In genomic region chr13:95641291-95641811, GRCh38 we compare ENCODE assay signal across 10 cellular contexts. TPM values are rescaled to one million over a fixed set of nuclear protein-coding genes. Genes with fewer than 3 reads are reported as not detected.
DNase-seq lines count a peak whose midpoint lies in the region; ATAC-seq lines count a peak whose summit lies in the region.
"Had no signal": no experiment of that assay in that cellular context is flagged by ENCODE, and none has a peak within 500 bp of the region (broad histone marks: within the 10 kb centered on the region; RNA-seq: fewer than 3 reads in every experiment).

No MANE protein-coding gene starts in this region.

- H3K9me3 ChIP-seq in trophoblast cell (ENCODE audit: insufficient read depth, low read depth, low read length): peaks cover 4% of the 10 kb centered on the region

- H2AK5ac ChIP-seq in trophoblast cell (ENCODE audit: low read length): no peak overlapping the region

- no peak overlapping the region for H3K4me3 Mint-ChIP-seq in immature natural killer cell
- H3K4me3 Mint-ChIP-seq in stimulated activated naive B cell treated with anti-CD40 and anti-IgM and Interleukin-4, amounts not matched to agents 10 μg/mL and 1 μg/mL and 100 μg/mL, for 72 hours: no peak overlapping the region

- no peak overlapping the region for H3K9ac ChIP-seq in trophoblast cell (ENCODE audit: low read length)

- H3K27ac ChIP-seq in trophoblast cell (ENCODE audit: low read depth, low read length): no peak overlapping the region

- H2BK120ac ChIP-seq in trophoblast cell (ENCODE audit: insufficient read depth, low read length, poor library complexity): no peak overlapping the region

- no peak overlapping the region for H4K91ac ChIP-seq in trophoblast cell (ENCODE audit: low read depth, low read length)

- WGBS in trophoblast cell (ENCODE audit: extremely low coverage, insufficient coverage, insufficient read length): no CpG with 5 or more reads among the region's 40 CpGs

- no peak overlapping the region for H3K27ac Mint-ChIP-seq in immature natural killer cell
- H3K27ac Mint-ChIP-seq in stimulated activated naive B cell treated with anti-CD40 and anti-IgM and Interleukin-4, amounts not matched to agents 10 μg/mL and 1 μg/mL and 100 μg/mL, for 72 hours: no peak overlapping the region

- peaks cover 0 to 5% of the 10 kb centered on the region in 2 experiments for H3K4me1 ChIP-seq in trophoblast cell (ENCODE audit: control insufficient read depth in 1 of 2, insufficient read depth in 2 of 2, low read length in 2 of 2)

- H2AFZ ChIP-seq in trophoblast cell (ENCODE audit: insufficient read depth, low read length, poor library complexity): no peak overlapping the region

- H4K8ac ChIP-seq in trophoblast cell (ENCODE audit: low read depth, low read length): no peak overlapping the region

- peaks cover 7% of the 10 kb centered on the region for H3K79me1 ChIP-seq in trophoblast cell (ENCODE audit: low read length)

- H3K4ac ChIP-seq in trophoblast cell (ENCODE audit: low read depth, low read length): no peak overlapping the region

- no peak overlapping the region for H2BK5ac ChIP-seq in trophoblast cell (ENCODE audit: low read depth, low read length, poor library complexity)

- H3K9me3 Mint-ChIP-seq in immature natural killer cell: no peaks in the 10 kb centered on the region
- no peaks in the 10 kb centered on the region for H3K9me3 Mint-ChIP-seq in stimulated activated naive B cell treated with anti-CD40 and anti-IgM and Interleukin-4, amounts not matched to agents 10 μg/mL and 1 μg/mL and 100 μg/mL, for 72 hours

- no peak overlapping the region for H3K14ac ChIP-seq in trophoblast cell (ENCODE audit: low read length)

- ATAC-seq in stimulated activated naive B cell treated with anti-CD40 and anti-IgM and Interleukin-4, amounts not matched to agents 10 μg/mL and 1 μg/mL and 100 μg/mL, for 72 hours (replicated peaks): no peak
- no peak for ATAC-seq in GM21515 (IDR thresholded peaks at IDR 0.05; ENCODE audit: unreplicated experiment)

- peaks cover 7 to 13% (median 13%) of the 10 kb centered on the region in 3 donors for H3K27me3 Mint-ChIP-seq in immature natural killer cell (ENCODE audit: low read depth in 3 of 3)
- H3K27me3 Mint-ChIP-seq in stimulated activated naive B cell treated with anti-CD40 and anti-IgM and Interleukin-4, amounts not matched to agents 10 μg/mL and 1 μg/mL and 100 μg/mL, for 72 hours: peaks cover 36 to 44% of the 10 kb centered on the region in 2 donors

- H3K4me2 ChIP-seq in trophoblast cell (ENCODE audit: low read length): peak overlapping the region; percentile 39

- no peaks in the 10 kb centered on the region for H3K27me3 ChIP-seq in trophoblast cell (ENCODE audit: insufficient read depth, low read length)

- peak; percentile 43 for DNase-seq in Ammon's horn (ENCODE audit: low spot score)
- peak; percentile 46 to 79 for DNase-seq in SHP77 (lab: John Stamatoyannopoulos, UW)
- DNase-seq in glomerular visceral epithelial cell (ENCODE audit: extremely low spot score): peak; percentile 31
- no peak for DNase-seq in trophoblast cell
- no peak for DNase-seq in immature natural killer cell
- DNase-seq in COLO829 (ENCODE audit: low spot score): no peak
- no peak for DNase-seq in stimulated activated naive B cell treated with anti-CD40 and anti-IgM and Interleukin-4, amounts not matched to agents 10 μg/mL and 1 μg/mL and 100 μg/mL, for 72 hours
- DNase-seq: DND-41, SIG-M5 had no signal

- H3K4me3 ChIP-seq in trophoblast cell (ENCODE audit: low read depth, low read length): peak overlapping the region; percentile 37

- H2BK12ac ChIP-seq in trophoblast cell (ENCODE audit: low read length): no peak overlapping the region

- no peaks in the 10 kb centered on the region for H3K36me3 Mint-ChIP-seq in immature natural killer cell
- no peaks in the 10 kb centered on the region for H3K36me3 Mint-ChIP-seq in stimulated activated naive B cell treated with anti-CD40 and anti-IgM and Interleukin-4, amounts not matched to agents 10 μg/mL and 1 μg/mL and 100 μg/mL, for 72 hours

- peaks cover 8 to 16% of the 10 kb centered on the region in 2 donors for H3K4me1 Mint-ChIP-seq in immature natural killer cell
- peaks cover 7 to 8% of the 10 kb centered on the region in 2 donors for H3K4me1 Mint-ChIP-seq in stimulated activated naive B cell treated with anti-CD40 and anti-IgM and Interleukin-4, amounts not matched to agents 10 μg/mL and 1 μg/mL and 100 μg/mL, for 72 hours

- no peak overlapping the region for H3K18ac ChIP-seq in trophoblast cell (ENCODE audit: low read length)

- no peak overlapping the region for H4K12ac ChIP-seq in trophoblast cell (ENCODE audit: low read depth, low read length)

- H3K36me3 ChIP-seq in trophoblast cell (ENCODE audit: control insufficient read depth in 1 of 2, insufficient read depth in 2 of 2, low read length in 2 of 2): peaks cover 5 to 6% of the 10 kb centered on the region in 2 experiments

- peaks cover 4% of the 10 kb centered on the region for H3K79me2 ChIP-seq in trophoblast cell (ENCODE audit: control insufficient read depth, insufficient read depth, low read length, poor library complexity)

- no peak overlapping the region for H3K23ac ChIP-seq in trophoblast cell (ENCODE audit: low read length)

RNA-seq across cellular contexts. Expression of gene DZIP1, which starts 3.2 kb away (rescaled TPM):
- 19.4 and 20.5 TPM in 2 replicates for polyA plus RNA-seq in trophoblast cell (2013)
- not detected for polyA plus RNA-seq in immature natural killer cell

RNA-seq across cellular contexts. Expression of gene DNAJC3, which starts 35.6 kb away (rescaled TPM):
- 103 and 108 TPM in 2 replicates for polyA plus RNA-seq in trophoblast cell (2013)
- 10 to 100 TPM; 19.8 to 27.5 (median 20.5) TPM for polyA plus RNA-seq in immature natural killer cell

Comparison
In these comparisons a context has a peak if more than half of its experiments do, and no peak if none do; other contexts are left out.
1. DNase-seq: peak in Ammon's horn (single experiment), SHP77 (2 of 2) and glomerular visceral epithelial cell (single experiment); none in trophoblast cell (0 of 2), immature natural killer cell (0 of 3), COLO829 (single experiment) and stimulated activated naive B cell treated with anti-CD40 and anti-IgM and Interleukin-4, amounts not matched to agents 10 μg/mL and 1 μg/mL and 100 μg/mL, for 72 hours (single experiment).